ENCODE assay signal across 15 cellular contexts in the genomic region with DNA sequence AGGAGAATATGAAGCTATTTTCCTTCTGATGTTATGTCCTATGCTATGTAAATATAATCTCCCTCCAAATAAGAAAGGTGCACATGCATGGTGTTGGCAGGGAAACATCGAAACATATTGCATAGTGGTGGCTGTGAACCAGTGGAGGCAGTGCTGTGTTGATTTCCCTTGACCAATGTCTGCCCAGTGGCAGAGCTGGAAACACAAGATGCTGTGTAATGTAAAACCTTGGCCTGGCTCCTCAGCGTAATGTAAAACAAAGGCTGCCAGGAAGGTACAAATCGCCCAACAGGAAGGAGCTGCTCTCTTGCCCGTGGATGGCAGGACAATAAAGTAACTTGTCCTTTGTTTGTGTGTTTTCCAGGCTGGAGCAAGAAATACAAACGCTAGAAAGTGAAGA.
A peak's percentile ranks its signal among the peaks of the same experiment; 100 is the strongest.
DNase-seq lines count a peak whose midpoint lies in the region; ATAC-seq and TF ChIP-seq lines count a peak whose summit lies in the region.
"Had no signal": no experiment of that assay in that cellular context is flagged by ENCODE, and none has a peak within 500 bp of the region (broad histone marks: within the 10 kb centered on the region; RNA-seq: fewer than 3 reads in every experiment).

No MANE protein-coding gene starts in this region.

- H3K27ac ChIP-seq in parathyroid adenoma: no peak overlapping the region
- H3K27ac ChIP-seq: breast epithelium, esophagus squamous epithelium, sigmoid colon had no signal

- H3K4me2 ChIP-seq in parathyroid adenoma (ENCODE audit: low read length): no peak overlapping the region

- H3K9me3 ChIP-seq in parathyroid adenoma (ENCODE audit: control insufficient read depth, low read length): no peaks in the 10 kb centered on the region
- H3K9me3 ChIP-seq: breast epithelium, esophagus squamous epithelium, heart right ventricle, sigmoid colon had no signal

- no peak for ATAC-seq in GM21528 (IDR thresholded peaks at IDR 0.05; ENCODE audit: low FRiP score, unreplicated experiment)

- no peak for TF ChIP-seq CTCF in parathyroid adenoma (IDR thresholded peaks at IDR 0.05)

- peak overlapping the region; percentile 42 for H2AFZ ChIP-seq in parathyroid adenoma

- no peaks in the 10 kb centered on the region for H3K79me2 ChIP-seq in parathyroid adenoma

- no peaks in the 10 kb centered on the region for H3K36me3 ChIP-seq in parathyroid adenoma (ENCODE audit: control insufficient read depth, insufficient read depth, low read length)
- H3K36me3 ChIP-seq: breast epithelium, esophagus squamous epithelium, sigmoid colon had no signal

- H3K4me3 ChIP-seq in parathyroid adenoma (ENCODE audit: low read depth, low read length): no peak overlapping the region
- H3K4me3 ChIP-seq: breast epithelium, esophagus squamous epithelium, heart right ventricle, sigmoid colon had no signal

- H3K4me1 ChIP-seq in parathyroid adenoma: no peaks in the 10 kb centered on the region
- H3K4me1 ChIP-seq: breast epithelium had no signal

- no peaks in the 10 kb centered on the region for H3K27me3 ChIP-seq in parathyroid adenoma (ENCODE audit: control insufficient read depth, insufficient read depth, low read length)
- H3K27me3 ChIP-seq: breast epithelium, esophagus squamous epithelium, heart right ventricle, sigmoid colon had no signal

- H3K9ac ChIP-seq in parathyroid adenoma: no peak overlapping the region

- DNase-seq in DMS153 (lab: John Stamatoyannopoulos, UW): peak; percentile 19
- DNase-seq in NCI-H2107 (lab: John Stamatoyannopoulos, UW): peak; percentile 8
- peak; percentile 44 for DNase-seq in cerebellar cortex (ENCODE audit: low spot score)
- no peak for DNase-seq in NCI-H526 (lab: John Stamatoyannopoulos, UW)
- no peak for DNase-seq in activated T-cell treated with anti-CD3 and anti-CD28 coated beads for 4 hours
- DNase-seq: activated CD4-positive, alpha-beta T cell treated with anti-CD3 and anti-CD28 coated beads, Interleukin-2, amount 50 U/mL, for 48 hours; activated naive CD8-positive, alpha-beta T cell treated with anti-CD3 and anti-CD28 coated beads for 36 hours; activated T-cell treated with anti-CD3 and anti-CD28 coated beads, Interleukin-2, amount 50 U/mL, for 48 hours; esophagus squamous epithelium; heart right ventricle; MV-4-11; sigmoid colon had no signal

Comparison
In these comparisons a context has a peak if more than half of its experiments do, and no peak if none do; other contexts are left out.
1. DNase-seq: peak in DMS153 (single experiment), NCI-H2107 (single experiment) and cerebellar cortex (single experiment); none in NCI-H526 (0 of 2) and activated T-cell treated with anti-CD3 and anti-CD28 coated beads for 4 hours (single experiment).